8 cellular contexts compared by ENCODE assay signal in genomic region chr10:22325272-22325947, GRCh38. TPM values are rescaled to one million over a fixed set of nuclear protein-coding genes. Genes with fewer than 3 reads are reported as not detected.
DNase-seq lines count a peak whose midpoint lies in the region; ATAC-seq and TF ChIP-seq lines count a peak whose summit lies in the region.

No MANE protein-coding gene starts in this region.

- H2BK12ac ChIP-seq in trophoblast cell (ENCODE audit: low read length) = no peak overlapping the region

- peaks cover 5% of the 10 kb centered on the region for H3K79me2 ChIP-seq in trophoblast cell (ENCODE audit: control insufficient read depth, insufficient read depth, low read length, poor library complexity)

- DNase-seq in ELF-1 (ENCODE audit: low read depth, low spot score) (peak; percentile 89), KBM-7 (peak; percentile 71), anterior cingulate cortex (lab: John Stamatoyannopoulos, UW) (peak in 40 of 58 donors; percentile 20 to 85 (median 49)), left ventricle myocardium inferior (peak; percentile 80), trophoblast cell (peak; percentile 58 to 75), cortex of kidney (lab: John Stamatoyannopoulos, UW) (no peak)

- H3K27ac ChIP-seq in left ventricle myocardium inferior (replicated peaks) (peak overlapping the region; percentile 73), trophoblast cell (ENCODE audit: low read depth, low read length) (no peak overlapping the region)

- H3K9me3 ChIP-seq in left ventricle myocardium inferior (replicated peaks) = no peaks in the 10 kb centered on the region
- H3K9me3 ChIP-seq in trophoblast cell (ENCODE audit: insufficient read depth, low read depth, low read length) = no peaks in the 10 kb centered on the region

- intact Hi-C loops in left ventricle myocardium inferior (cut with micrococcal nuclease) = no loop called here

- peak overlapping the region; percentile 93 for H3K4me2 ChIP-seq in trophoblast cell (ENCODE audit: low read length)

- H3K4ac ChIP-seq in trophoblast cell (ENCODE audit: low read depth, low read length) = no peak overlapping the region

- H2AK5ac ChIP-seq in trophoblast cell (ENCODE audit: low read length) = no peak overlapping the region

- peak; percentile 41 for ATAC-seq in GM21717 (IDR thresholded peaks at IDR 0.05; ENCODE audit: unreplicated experiment)

- WGBS in trophoblast cell (ENCODE audit: extremely low coverage, insufficient coverage, insufficient read length) = no CpG with 5 or more reads among the region's 82 CpGs

- H3K9ac ChIP-seq in trophoblast cell (ENCODE audit: low read length) = no peak overlapping the region

- peaks cover 10% of the 10 kb centered on the region for H3K79me1 ChIP-seq in trophoblast cell (ENCODE audit: low read length)

- H4K12ac ChIP-seq in trophoblast cell (ENCODE audit: low read depth, low read length) = peak overlapping the region; percentile 43

- peak overlapping the region; percentile 55 for H4K91ac ChIP-seq in trophoblast cell (ENCODE audit: low read depth, low read length)

- no peak overlapping the region for H2BK5ac ChIP-seq in trophoblast cell (ENCODE audit: low read depth, low read length, poor library complexity)

- peak overlapping the region; percentile 77 for H3K27ac Mint-ChIP-seq in T-helper 1 cell treated with Interleukin-12 subunit alpha and Interleukin-12 subunit beta and Interleukin-4 antibody, amounts not matched to agents 30 μg/mL and 1 μg/mL, for 36 hours

- H3K36me3 ChIP-seq in left ventricle myocardium inferior (peaks cover 41% of the 10 kb centered on the region), trophoblast cell (ENCODE audit: control insufficient read depth in 1 of 2, insufficient read depth in 2 of 2, low read length in 2 of 2) (peaks cover 2 to 3% of the 10 kb centered on the region in 2 experiments)

- no peaks in the 10 kb centered on the region for H3K9me3 Mint-ChIP-seq in T-helper 1 cell treated with Interleukin-12 subunit alpha and Interleukin-12 subunit beta and Interleukin-4 antibody, amounts not matched to agents 30 μg/mL and 1 μg/mL, for 36 hours

- H3K36me3 Mint-ChIP-seq in T-helper 1 cell treated with Interleukin-12 subunit alpha and Interleukin-12 subunit beta and Interleukin-4 antibody, amounts not matched to agents 30 μg/mL and 1 μg/mL, for 36 hours (ENCODE audit: low read depth) = peaks cover 30% of the 10 kb centered on the region

- in situ Hi-C loops in KBM-7 (cut with MboI; ENCODE audit: low pct_unique_long_range_greater_than_20kb, low sequenced_read_pairs) = no loop called here

- no peak overlapping the region for H2BK120ac ChIP-seq in trophoblast cell (ENCODE audit: insufficient read depth, low read length, poor library complexity)

- peaks cover 26% of the 10 kb centered on the region for H3K27me3 ChIP-seq in left ventricle myocardium inferior (ENCODE audit: low read depth)
- peaks cover 22% of the 10 kb centered on the region for H3K27me3 ChIP-seq in trophoblast cell (ENCODE audit: insufficient read depth, low read length)

- H4K8ac ChIP-seq in trophoblast cell (ENCODE audit: low read depth, low read length) = peak overlapping the region; percentile 54

- H2AFZ ChIP-seq in trophoblast cell (ENCODE audit: insufficient read depth, low read length, poor library complexity) = peak overlapping the region; percentile 63

- H3K23ac ChIP-seq in trophoblast cell (ENCODE audit: low read length) = no peak overlapping the region

- no peak overlapping the region for H3K18ac ChIP-seq in trophoblast cell (ENCODE audit: low read length)

- TF ChIP-seq CTCF in left ventricle myocardium inferior (IDR thresholded peaks at IDR 0.05; ENCODE audit: borderline replicate concordance) = no peak

- H3K4me3 ChIP-seq in left ventricle myocardium inferior = peak overlapping the region; percentile 74
- H3K4me3 ChIP-seq in trophoblast cell (ENCODE audit: low read depth, low read length) = peak overlapping the region; percentile 71

- peaks cover 48% of the 10 kb centered on the region for H3K4me1 ChIP-seq in left ventricle myocardium inferior
- peaks cover 3 to 5% of the 10 kb centered on the region in 2 experiments for H3K4me1 ChIP-seq in trophoblast cell (ENCODE audit: control insufficient read depth in 1 of 2, insufficient read depth in 2 of 2, low read length in 2 of 2)

- H3K4me1 Mint-ChIP-seq in T-helper 1 cell treated with Interleukin-12 subunit alpha and Interleukin-12 subunit beta and Interleukin-4 antibody, amounts not matched to agents 30 μg/mL and 1 μg/mL, for 36 hours (ENCODE audit: low read depth) = peaks cover 34% of the 10 kb centered on the region

- peak overlapping the region; percentile 66 for H3K14ac ChIP-seq in trophoblast cell (ENCODE audit: low read length)

- H3K27me3 Mint-ChIP-seq in T-helper 1 cell treated with Interleukin-12 subunit alpha and Interleukin-12 subunit beta and Interleukin-4 antibody, amounts not matched to agents 30 μg/mL and 1 μg/mL, for 36 hours (ENCODE audit: low read depth) = peaks cover 33% of the 10 kb centered on the region

- peak overlapping the region; percentile 86 for H3K4me3 Mint-ChIP-seq in T-helper 1 cell treated with Interleukin-12 subunit alpha and Interleukin-12 subunit beta and Interleukin-4 antibody, amounts not matched to agents 30 μg/mL and 1 μg/mL, for 36 hours

RNA-seq across cellular contexts. Expression of gene BMI1, which starts 4.5 kb away (rescaled TPM):
- total RNA-seq in left ventricle myocardium inferior = 33.3 TPM
- 10.1 and 10.3 TPM in 2 replicates for polyA plus RNA-seq in trophoblast cell (2013)

RNA-seq across cellular contexts. Expression of gene COMMD3, which starts 9.2 kb away (rescaled TPM):
- total RNA-seq in left ventricle myocardium inferior = 89.7 TPM
- polyA plus RNA-seq in trophoblast cell (2013) = 22.3 and 23.4 TPM in 2 replicates

RNA-seq across cellular contexts. Expression of gene SPAG6, which starts 19.9 kb away (rescaled TPM):
- not detected for total RNA-seq in left ventricle myocardium inferior
- not detected in 2 replicates for polyA plus RNA-seq in trophoblast cell (2013)
